ENCODE assay signal across 2 cellular contexts in the genomic region with DNA sequence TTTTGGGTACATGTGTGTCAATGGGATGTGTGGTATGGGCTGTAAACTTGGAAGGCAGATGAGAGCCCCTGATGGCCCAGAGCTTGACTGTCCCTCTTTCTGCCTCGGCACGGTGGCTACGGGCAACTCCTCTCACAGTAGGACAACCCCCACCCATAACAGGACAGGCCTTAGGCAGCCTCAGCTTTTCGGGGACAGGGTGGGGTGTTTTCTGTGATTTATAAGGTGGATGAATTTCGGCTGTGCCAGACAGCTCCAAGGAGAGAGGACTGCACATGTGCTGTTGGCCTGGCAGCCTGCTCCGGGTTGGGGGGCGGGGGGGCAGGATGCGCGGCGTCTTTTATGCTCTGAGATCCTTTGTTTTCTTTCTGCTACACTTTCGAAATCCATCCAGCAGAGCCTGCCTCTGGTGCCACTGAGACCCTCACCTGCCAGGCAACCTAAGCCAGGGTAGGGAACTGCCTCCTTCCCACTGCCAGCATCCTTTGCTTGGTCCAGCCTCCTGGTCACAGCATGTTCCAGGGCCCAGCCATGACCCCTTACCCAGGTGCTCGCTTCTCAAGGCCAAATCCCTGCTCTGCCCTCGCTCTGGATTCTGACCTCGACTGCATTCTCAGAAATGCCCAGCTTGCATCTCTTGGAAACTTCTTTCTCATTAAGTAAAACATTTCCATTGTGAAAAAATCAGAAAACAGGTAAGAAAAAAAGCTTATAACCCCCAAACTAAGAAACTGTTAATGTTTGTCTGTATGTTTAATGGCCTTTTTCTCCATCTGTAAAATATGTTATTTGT.
TF ChIP-seq lines count a peak whose summit lies in the region.

No MANE protein-coding gene starts in this region.

TF ChIP-seq in GM23338, 12 proteins besides CTCF, POLR2A, EP300 and RAD21:
- TF ChIP-seq ZNF462 (CRISPR knock-in tag; IDR thresholded peaks at IDR 0.05) (no peak), CREB1 (CRISPR knock-in tag; IDR thresholded peaks at IDR 0.05; ENCODE audit: low read depth) (no peak), REST (IDR thresholded peaks at IDR 0.05; ENCODE audit: unreplicated experiment) (no peak), JUNB (IDR thresholded peaks at IDR 0.05; ENCODE audit: unreplicated experiment) (no peak), ZNF331 (CRISPR knock-in tag; IDR thresholded peaks at IDR 0.05; ENCODE audit: low read depth) (no peak), POLR2AphosphoS5 (IDR thresholded peaks at IDR 0.05; ENCODE audit: low read depth) (no peak)
- TF ChIP-seq, protein P1, sequence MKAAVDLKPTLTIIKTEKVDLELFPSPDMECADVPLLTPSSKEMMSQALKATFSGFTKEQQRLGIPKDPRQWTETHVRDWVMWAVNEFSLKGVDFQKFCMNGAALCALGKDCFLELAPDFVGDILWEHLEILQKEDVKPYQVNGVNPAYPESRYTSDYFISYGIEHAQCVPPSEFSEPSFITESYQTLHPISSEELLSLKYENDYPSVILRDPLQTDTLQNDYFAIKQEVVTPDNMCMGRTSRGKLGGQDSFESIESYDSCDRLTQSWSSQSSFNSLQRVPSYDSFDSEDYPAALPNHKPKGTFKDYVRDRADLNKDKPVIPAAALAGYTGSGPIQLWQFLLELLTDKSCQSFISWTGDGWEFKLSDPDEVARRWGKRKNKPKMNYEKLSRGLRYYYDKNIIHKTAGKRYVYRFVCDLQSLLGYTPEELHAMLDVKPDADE (IDR thresholded peaks at IDR 0.05), result no peak

TF ChIP-seq in WTC11, 78 proteins besides CTCF, POLR2A, EP300 and RAD21 (continued from another document):
- TF ChIP-seq, protein P2, sequence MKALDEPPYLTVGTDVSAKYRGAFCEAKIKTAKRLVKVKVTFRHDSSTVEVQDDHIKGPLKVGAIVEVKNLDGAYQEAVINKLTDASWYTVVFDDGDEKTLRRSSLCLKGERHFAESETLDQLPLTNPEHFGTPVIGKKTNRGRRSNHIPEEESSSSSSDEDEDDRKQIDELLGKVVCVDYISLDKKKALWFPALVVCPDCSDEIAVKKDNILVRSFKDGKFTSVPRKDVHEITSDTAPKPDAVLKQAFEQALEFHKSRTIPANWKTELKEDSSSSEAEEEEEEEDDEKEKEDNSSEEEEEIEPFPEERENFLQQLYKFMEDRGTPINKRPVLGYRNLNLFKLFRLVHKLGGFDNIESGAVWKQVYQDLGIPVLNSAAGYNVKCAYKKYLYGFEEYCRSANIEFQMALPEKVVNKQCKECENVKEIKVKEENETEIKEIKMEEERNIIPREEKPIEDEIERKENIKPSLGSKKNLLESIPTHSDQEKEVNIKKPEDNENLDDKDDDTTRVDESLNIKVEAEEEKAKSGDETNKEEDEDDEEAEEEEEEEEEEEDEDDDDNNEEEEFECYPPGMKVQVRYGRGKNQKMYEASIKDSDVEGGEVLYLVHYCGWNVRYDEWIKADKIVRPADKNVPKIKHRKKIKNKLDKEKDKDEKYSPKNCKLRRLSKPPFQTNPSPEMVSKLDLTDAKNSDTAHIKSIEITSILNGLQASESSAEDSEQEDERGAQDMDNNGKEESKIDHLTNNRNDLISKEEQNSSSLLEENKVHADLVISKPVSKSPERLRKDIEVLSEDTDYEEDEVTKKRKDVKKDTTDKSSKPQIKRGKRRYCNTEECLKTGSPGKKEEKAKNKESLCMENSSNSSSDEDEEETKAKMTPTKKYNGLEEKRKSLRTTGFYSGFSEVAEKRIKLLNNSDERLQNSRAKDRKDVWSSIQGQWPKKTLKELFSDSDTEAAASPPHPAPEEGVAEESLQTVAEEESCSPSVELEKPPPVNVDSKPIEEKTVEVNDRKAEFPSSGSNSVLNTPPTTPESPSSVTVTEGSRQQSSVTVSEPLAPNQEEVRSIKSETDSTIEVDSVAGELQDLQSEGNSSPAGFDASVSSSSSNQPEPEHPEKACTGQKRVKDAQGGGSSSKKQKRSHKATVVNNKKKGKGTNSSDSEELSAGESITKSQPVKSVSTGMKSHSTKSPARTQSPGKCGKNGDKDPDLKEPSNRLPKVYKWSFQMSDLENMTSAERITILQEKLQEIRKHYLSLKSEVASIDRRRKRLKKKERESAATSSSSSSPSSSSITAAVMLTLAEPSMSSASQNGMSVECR (CRISPR knock-in tag; IDR thresholded peaks at IDR 0.05; ENCODE audit: borderline replicate concordance), result no peak
- TF ChIP-seq ELF4 (CRISPR knock-in tag; IDR thresholded peaks at IDR 0.05; ENCODE audit: low read depth) (no peak), NFYB (CRISPR knock-in tag; conservative IDR thresholded peaks at IDR 0.05; ENCODE audit: low read depth) (no peak), TP53 (CRISPR knock-in tag; IDR thresholded peaks at IDR 0.05) (no peak), TEAD1 (CRISPR knock-in tag; IDR thresholded peaks at IDR 0.05) (no peak)
